ENCODE assay signal across 1 cellular context in the genomic region with DNA sequence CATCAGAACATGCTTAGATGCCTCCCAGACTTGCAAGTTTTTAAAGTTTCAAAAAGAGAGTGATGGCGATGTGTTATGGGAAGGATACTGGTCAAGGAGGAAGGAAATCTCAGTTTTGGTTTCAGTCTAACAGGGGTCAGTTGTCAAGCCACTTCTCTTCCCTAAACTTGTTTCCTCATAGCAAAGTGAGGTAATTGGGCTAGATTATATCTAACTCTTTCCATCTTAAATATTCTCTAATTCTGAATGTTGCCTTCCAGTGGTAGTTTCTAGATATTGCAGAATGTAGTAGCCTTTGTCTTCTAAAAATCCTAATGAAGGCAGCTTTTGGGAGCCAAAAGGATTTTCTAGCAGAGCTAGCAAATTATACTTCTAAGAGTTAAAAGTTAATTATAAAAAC.
TF ChIP-seq lines count a peak whose summit lies in the region.
"Not testable (repeated sequence)": the region's sequence is repeated elsewhere in the genome, so short reads cannot be mapped to it uniquely, and the experiment has no call there.

No MANE protein-coding gene starts in this region.

TF ChIP-seq in K562, 482 proteins besides CTCF, POLR2A, EP300 and RAD21:
- peak in 1 of 2 experiments; percentile 74; a peak in 1 of 4 replicates for TF ChIP-seq RCOR1 (IDR thresholded peaks at IDR 0.05; ENCODE audit: borderline replicate concordance in 1 of 2, low read depth in 2 of 2, low read length in 2 of 2)
- TF ChIP-seq, protein P1, sequence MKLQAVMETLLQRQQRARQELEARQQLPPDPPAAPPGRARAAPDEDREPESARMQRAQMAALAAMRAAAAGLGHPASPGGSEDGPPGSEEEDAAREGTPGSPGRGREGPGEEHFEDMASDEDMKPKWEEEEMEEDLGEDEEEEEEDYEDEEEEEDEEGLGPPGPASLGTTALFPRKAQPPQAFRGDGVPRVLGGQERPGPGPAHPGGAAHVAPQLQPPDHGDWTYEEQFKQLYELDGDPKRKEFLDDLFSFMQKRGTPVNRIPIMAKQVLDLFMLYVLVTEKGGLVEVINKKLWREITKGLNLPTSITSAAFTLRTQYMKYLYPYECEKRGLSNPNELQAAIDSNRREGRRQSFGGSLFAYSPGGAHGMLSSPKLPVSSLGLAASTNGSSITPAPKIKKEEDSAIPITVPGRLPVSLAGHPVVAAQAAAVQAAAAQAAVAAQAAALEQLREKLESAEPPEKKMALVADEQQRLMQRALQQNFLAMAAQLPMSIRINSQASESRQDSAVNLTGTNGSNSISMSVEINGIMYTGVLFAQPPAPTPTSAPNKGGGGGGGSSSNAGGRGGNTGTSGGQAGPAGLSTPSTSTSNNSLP (IDR thresholded peaks at IDR 0.05; ENCODE audit: borderline replicate concordance, low read depth, low read length), result peak; percentile 26; the same call in 1 of the 2 replicates
- TF ChIP-seq SPI1 (IDR thresholded peaks at IDR 0.05; ENCODE audit: borderline replicate concordance, low read depth, low read length), result peak; percentile 26; the same call in 1 of the 2 replicates
- not testable (repeated sequence) for TF ChIP-seq CEBPG (CRISPR knock-in tag; IDR thresholded peaks at IDR 0.05); NR2C2 (CRISPR knock-in tag; IDR thresholded peaks at IDR 0.05); JUN (CRISPR knock-in tag; IDR thresholded peaks at IDR 0.05; ENCODE audit: borderline replicate concordance)
- TF ChIP-seq CEBPG (tag; conservative IDR thresholded peaks at IDR 0.05 in 1 of 2, IDR thresholded peaks at IDR 0.05 in 1 of 2), result peak in 1 of 2 experiments; percentile 49; a peak in 2 of 4 replicates
- peak; percentile 57; the same call in 1 of the 2 replicates for TF ChIP-seq ATF7 (IDR thresholded peaks at IDR 0.05)
- peak; percentile 68 for TF ChIP-seq NR2C2 (tag; IDR thresholded peaks at IDR 0.05)
- peak; percentile 71; the same call in 1 of the 2 replicates for TF ChIP-seq JUND (IDR thresholded peaks at IDR 0.05; ENCODE audit: borderline replicate concordance, low read depth, low read length)
- peak; percentile 75; the same call in 2 of the 3 replicates for TF ChIP-seq JUND (tag; IDR thresholded peaks at IDR 0.05; ENCODE audit: borderline replicate concordance, low read depth, low read length)
- 0 out of 2 replicates have a peak, but pooled peaks have one; percentile 35 for TF ChIP-seq JUN (IDR thresholded peaks at IDR 0.05; ENCODE audit: borderline replicate concordance, low read depth, low read length)
- TF ChIP-seq, protein P2, sequence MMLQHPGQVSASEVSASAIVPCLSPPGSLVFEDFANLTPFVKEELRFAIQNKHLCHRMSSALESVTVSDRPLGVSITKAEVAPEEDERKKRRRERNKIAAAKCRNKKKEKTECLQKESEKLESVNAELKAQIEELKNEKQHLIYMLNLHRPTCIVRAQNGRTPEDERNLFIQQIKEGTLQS (IDR thresholded peaks at IDR 0.05), result peak; percentile 11; the same call in 1 of the 2 replicates
- TF ChIP-seq, protein P2 (CRISPR knock-in tag; conservative IDR thresholded peaks at IDR 0.05), result not testable (repeated sequence)
